20 cellular contexts compared by ENCODE assay signal in genomic region chr9:84856181-84856632, GRCh38.
DNase-seq lines count a peak whose midpoint lies in the region; ATAC-seq and TF ChIP-seq lines count a peak whose summit lies in the region.
"Had no signal": no experiment of that assay in that cellular context is flagged by ENCODE, and none has a peak within 500 bp of the region (broad histone marks: within the 10 kb centered on the region; RNA-seq: fewer than 3 reads in every experiment).

No MANE protein-coding gene starts in this region.

- H3K9me3 ChIP-seq in right atrium auricular region (no peaks in the 10 kb centered on the region), tibial nerve (no peaks in the 10 kb centered on the region)
- H3K9me3 ChIP-seq: SJCRH30 had no signal

- H3K27ac ChIP-seq in coronary artery: peak overlapping the region; percentile 34 to 74
- peak overlapping the region; percentile 29 to 65 for H3K27ac ChIP-seq in right atrium auricular region
- H3K27ac ChIP-seq in tibial nerve: peak overlapping the region in 3 of 4 donors; percentile 11 to 82 (median 77)
- H3K27ac ChIP-seq: cardiac muscle cell, SJCRH30 had no signal

- no peak for TF ChIP-seq CTCF in HFF-Myc (IDR thresholded peaks at IDR 0.05; ENCODE audit: low read depth, low read length, missing control alignments)
- TF ChIP-seq CTCF in coronary artery (IDR thresholded peaks at IDR 0.05): no peak
- TF ChIP-seq CTCF in right atrium auricular region (IDR thresholded peaks at IDR 0.05): no peak
- no peak for TF ChIP-seq CTCF in tibial nerve (IDR thresholded peaks at IDR 0.05)

- H3K4me1 ChIP-seq in right atrium auricular region (peaks cover 0 to 43% of the 10 kb centered on the region in 2 donors), tibial nerve (peaks cover 0 to 72% (median 35%) of the 10 kb centered on the region in 4 donors)

- no peak overlapping the region for H3K4me3 Mint-ChIP-seq in activated T-cell treated with anti-CD3 and anti-CD28 coated beads, Interleukin-2, amount 50 U/mL, for 4 hours
- H3K4me3 Mint-ChIP-seq: activated CD4-positive, alpha-beta T cell treated with anti-CD3 and anti-CD28 coated beads for 36 hours; GM23338; stimulated activated memory B cell treated with anti-CD40 and anti-IgM and Interleukin-4, amounts not matched to agents 10 μg/mL and 1 μg/mL and 100 μg/mL, for 72 hours had no signal

- H3K9me3 Mint-ChIP-seq in activated T-cell treated with anti-CD3 and anti-CD28 coated beads, Interleukin-2, amount 50 U/mL, for 4 hours: no peaks in the 10 kb centered on the region
- H3K9me3 Mint-ChIP-seq: GM23338; stimulated activated memory B cell treated with anti-CD40 and anti-IgM and Interleukin-4, amounts not matched to agents 10 μg/mL and 1 μg/mL and 100 μg/mL, for 72 hours had no signal

- no peaks in the 10 kb centered on the region for H3K27me3 ChIP-seq in right atrium auricular region
- H3K27me3 ChIP-seq in tibial nerve: no peaks in the 10 kb centered on the region
- H3K27me3 ChIP-seq: cardiac muscle cell had no signal

- ATAC-seq in activated T-cell treated with anti-CD3 and anti-CD28 coated beads, Interleukin-2, amount 50 U/mL, for 4 hours: no peak
- ATAC-seq: activated CD4-positive, alpha-beta T cell treated with anti-CD3 and anti-CD28 coated beads for 36 hours; GM23338; stimulated activated memory B cell treated with anti-CD40 and anti-IgM and Interleukin-4, amounts not matched to agents 10 μg/mL and 1 μg/mL and 100 μg/mL, for 72 hours had no signal

- H3K36me3 Mint-ChIP-seq in activated T-cell treated with anti-CD3 and anti-CD28 coated beads, Interleukin-2, amount 50 U/mL, for 4 hours (ENCODE audit: insufficient read depth): no peaks in the 10 kb centered on the region
- H3K36me3 Mint-ChIP-seq: stimulated activated memory B cell treated with anti-CD40 and anti-IgM and Interleukin-4, amounts not matched to agents 10 μg/mL and 1 μg/mL and 100 μg/mL, for 72 hours had no signal

- H3K4me3 ChIP-seq in HFF-Myc (replicated peaks; ENCODE audit: low read depth, low read length) (no peak overlapping the region), coronary artery (no peak overlapping the region), right atrium auricular region (no peak overlapping the region), tibial nerve (no peak overlapping the region)
- H3K4me3 ChIP-seq: cardiac muscle cell, GM23338, SJCRH30 had no signal

- H3K36me3 ChIP-seq in right atrium auricular region: no peaks in the 10 kb centered on the region
- no peaks in the 10 kb centered on the region for H3K36me3 ChIP-seq in tibial nerve
- H3K36me3 ChIP-seq: cardiac muscle cell, SJCRH30 had no signal

- DNase-seq in HFF-Myc (ENCODE audit: extremely low read depth, low read depth) (peak; percentile 55), coronary artery (ENCODE audit: low spot score) (no peak), right atrium auricular region (ENCODE audit: low spot score) (no peak), tibial nerve (ENCODE audit: low spot score in 2 of 2) (peak in 1 of 2 donors; percentile 43), amygdala (lab: John Stamatoyannopoulos, UW) (no peak)
- no peak for DNase-seq in activated CD4-positive, alpha-beta T cell treated with anti-CD3 and anti-CD28 coated beads for 48 hours
- no peak for DNase-seq in activated T-cell treated with anti-CD3 and anti-CD28 coated beads, Interleukin-2, amount 50 U/mL, for 4 hours
- DNase-seq: activated CD4-positive, alpha-beta T cell treated with anti-CD3 and anti-CD28 coated beads for 36 hours; activated CD8-positive, alpha-beta memory T cell treated with anti-CD3 and anti-CD28 coated beads, Interleukin-2, amount 50 U/mL, for 48 hours; activated naive CD4-positive, alpha-beta T cell treated with anti-CD3 and anti-CD28 coated beads, Interleukin-2, amount 50 U/mL, for 16 hours; C1 segment of cervical spinal cord; DMS79 treated with DMSO at 0.1 percent for 48 hours; NCI-H146; NCI-H446; nucleus accumbens; SJCRH30; T1000 had no signal

- peak in 1 of 2 donors; percentile 53 for TF ChIP-seq EP300 in tibial nerve (IDR thresholded peaks at IDR 0.05)

- WGBS in tibial nerve, 2 donors: 33 to 43% methylated on average over 4 of the region's 4 CpGs

- no peak for TF ChIP-seq POLR2A in tibial nerve (IDR thresholded peaks at IDR 0.05)

- no peaks in the 10 kb centered on the region for H3K4me1 Mint-ChIP-seq in activated T-cell treated with anti-CD3 and anti-CD28 coated beads, Interleukin-2, amount 50 U/mL, for 4 hours (ENCODE audit: low read depth)
- H3K4me1 Mint-ChIP-seq: activated CD4-positive, alpha-beta T cell treated with anti-CD3 and anti-CD28 coated beads for 36 hours; stimulated activated memory B cell treated with anti-CD40 and anti-IgM and Interleukin-4, amounts not matched to agents 10 μg/mL and 1 μg/mL and 100 μg/mL, for 72 hours had no signal

- H3K27me3 Mint-ChIP-seq in activated T-cell treated with anti-CD3 and anti-CD28 coated beads, Interleukin-2, amount 50 U/mL, for 4 hours (ENCODE audit: low read depth): peaks cover 2% of the 10 kb centered on the region
- H3K27me3 Mint-ChIP-seq: activated CD4-positive, alpha-beta T cell treated with anti-CD3 and anti-CD28 coated beads for 36 hours; stimulated activated memory B cell treated with anti-CD40 and anti-IgM and Interleukin-4, amounts not matched to agents 10 μg/mL and 1 μg/mL and 100 μg/mL, for 72 hours had no signal
